Comparison of ENCODE assay signal across 1 cellular context in the genomic region with DNA sequence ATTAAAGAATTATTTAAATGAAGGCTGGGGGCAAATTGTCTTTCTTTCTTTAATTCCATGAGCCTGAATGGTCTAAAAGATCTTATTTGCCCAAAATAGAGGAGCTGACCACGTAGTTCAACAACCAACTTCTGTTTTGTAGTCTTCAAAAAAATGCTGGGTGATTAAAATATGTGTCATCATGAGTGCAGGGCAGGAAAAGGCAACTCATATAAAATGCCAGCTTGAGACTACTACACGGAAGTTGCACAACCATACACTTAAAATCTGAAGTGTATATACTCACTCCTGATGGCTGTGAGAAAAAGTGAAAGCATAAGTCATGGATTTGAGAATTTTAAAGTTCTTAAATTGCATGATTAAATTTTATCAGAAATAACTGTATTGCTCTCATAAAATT.
TF ChIP-seq lines count a peak whose summit lies in the region.

No MANE protein-coding gene starts in this region.

TF ChIP-seq in endothelial cell of umbilical vein, 7 proteins besides CTCF, POLR2A, EP300 and RAD21:
- TF ChIP-seq, protein P1, sequence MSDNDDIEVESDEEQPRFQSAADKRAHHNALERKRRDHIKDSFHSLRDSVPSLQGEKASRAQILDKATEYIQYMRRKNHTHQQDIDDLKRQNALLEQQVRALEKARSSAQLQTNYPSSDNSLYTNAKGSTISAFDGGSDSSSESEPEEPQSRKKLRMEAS (IDR thresholded peaks at IDR 0.05; ENCODE audit: insufficient read depth, insufficient read length): no peak
- TF ChIP-seq POLR2AphosphoS5 (IDR thresholded peaks at IDR 0.05; ENCODE audit: insufficient read depth, low read depth, low read length) (peak; percentile 21), GATA2 (IDR thresholded peaks at IDR 0.05; ENCODE audit: insufficient read depth, insufficient read length, low read depth, low read length) (no peak), JUN (IDR thresholded peaks at IDR 0.05; ENCODE audit: borderline replicate concordance, insufficient read depth, insufficient read length, low read depth) (peak; percentile 59), FOS (IDR thresholded peaks at IDR 0.05; ENCODE audit: borderline replicate concordance, insufficient read depth, low read length) (peak; percentile 79), MYC (IDR thresholded peaks at IDR 0.05; ENCODE audit: low read depth, low read length) (no peak), EZH2 (IDR thresholded peaks at IDR 0.05; ENCODE audit: borderline replicate concordance, low read depth, low read length, severe bottlenecking) (no peak)
TF ChIP-seq in endothelial cell of umbilical vein: peak in this region for 3.
